18 cellular contexts compared by ENCODE assay signal in genomic region chr4:68581382-68582338, GRCh38. TPM values are rescaled to one million over a fixed set of nuclear protein-coding genes. Genes with fewer than 3 reads are reported as not detected.
A peak's percentile ranks its signal among the peaks of the same experiment; 100 is the strongest.
DNase-seq lines count a peak whose midpoint lies in the region; ATAC-seq and TF ChIP-seq lines count a peak whose summit lies in the region.
"Had no signal": no experiment of that assay in that cellular context is flagged by ENCODE, and none has a peak within 500 bp of the region (broad histone marks: within the 10 kb centered on the region; RNA-seq: fewer than 3 reads in every experiment).

No MANE protein-coding gene starts in this region.

- H3K9me2 ChIP-seq in PC-3 (replicated peaks; ENCODE audit: low read length), result no peaks in the 10 kb centered on the region

- WGBS in right lobe of liver (ENCODE audit: insufficient coverage, low coverage, low lambda C conversion rate, missing lambda C conversion rate), result 27% methylated on average over 5 of the region's 6 CpGs

- intact Hi-C loops in PC-3 (cut with micrococcal nuclease), result no loop called here
- intact Hi-C loops in right lobe of liver (cut with DNase I), result no loop called here

- peak; percentile 3 for DNase-seq in DMS 273 treated with DMSO at 0.1 percent for 48 hours (lab: John Stamatoyannopoulos, UW)
- DNase-seq in PC-3, result peak; percentile 36
- no peak for DNase-seq in epithelial cell of prostate (ENCODE audit: low read depth, low spot score)
- peak; percentile 28 to 79 (median 73) for DNase-seq in right lobe of liver
- no peak for DNase-seq in NCI-H446 (lab: John Stamatoyannopoulos, UW)
- DNase-seq in SHP77 (lab: John Stamatoyannopoulos, UW), result no peak
- DNase-seq in GM13976 (ENCODE audit: low spot score), result no peak
- DNase-seq: C1 segment of cervical spinal cord, DND-41, H7, HFFc6, NCI-H1105, NCI-H2081, Peyer's patch had no signal

- no peaks in the 10 kb centered on the region for H4K20me1 ChIP-seq in PC-3 (ENCODE audit: low read length)

- no peak for TF ChIP-seq POLR2A in right lobe of liver (IDR thresholded peaks at IDR 0.05)

- POLR2A ChIA-PET in PC-3 (lab: Charles Lee; ENCODE audit: unreplicated experiment), result no interaction called here

- peak overlapping the region; percentile 5; the same call in 1 of the 2 replicates for H2AFZ ChIP-seq in PC-3 (ENCODE audit: low read length)

- in situ Hi-C loops in GM13976 (cut with MboI; ENCODE audit: low sequenced_read_pairs, unreplicated experiment), result no loop called here

- H3K79me2 ChIP-seq in PC-3 (ENCODE audit: low read length), result no peaks in the 10 kb centered on the region

- H3K4me1 ChIP-seq in PC-3 (ENCODE audit: insufficient read depth, low read length) (peaks cover 9% of the 10 kb centered on the region; the same call in 1 of the 2 replicates), right lobe of liver (peaks cover 0 to 14% (median 0%) of the 10 kb centered on the region in 4 donors)
- H3K4me1 ChIP-seq: Peyer's patch had no signal

- ATAC-seq in PC-3, result no peak
- ATAC-seq in right lobe of liver, result peak; percentile 88 to 91 (median 91)
- ATAC-seq in HG02884 (IDR thresholded peaks at IDR 0.05; ENCODE audit: unreplicated experiment), result no peak
- ATAC-seq: Right ventricle myocardium inferior had no signal

- H3K36me3 ChIP-seq in PC-3 (ENCODE audit: low read depth, low read length), result no peaks in the 10 kb centered on the region
- H3K36me3 ChIP-seq in right lobe of liver, result no peaks in the 10 kb centered on the region
- H3K36me3 ChIP-seq: Peyer's patch had no signal

- H3K9me3 ChIP-seq in PC-3 (ENCODE audit: low read length) (no peaks in the 10 kb centered on the region), right lobe of liver (no peaks in the 10 kb centered on the region)
- H3K9me3 ChIP-seq: Peyer's patch had no signal

- no peaks in the 10 kb centered on the region for H3F3A ChIP-seq in PC-3 (ENCODE audit: low read length, unreplicated experiment)

- H3K27ac ChIP-seq in PC-3 (ENCODE audit: low read length), result peak overlapping the region; percentile 27
- peak overlapping the region; percentile 74 for H3K27ac ChIP-seq in epithelial cell of prostate
- peak overlapping the region; percentile 38 to 85 (median 82) for H3K27ac ChIP-seq in right lobe of liver
- H3K27ac ChIP-seq: Peyer's patch, SK-N-MC had no signal

- TF ChIP-seq CTCF in PC-3 (conservative IDR thresholded peaks at IDR 0.05; ENCODE audit: low read depth, low read length) (no peak), right lobe of liver (IDR thresholded peaks at IDR 0.05) (no peak), GM13976 (IDR thresholded peaks at IDR 0.05; ENCODE audit: borderline replicate concordance, control extremely low read depth, extremely low read depth, insufficient read depth, missing control alignments) (no peak)

- H3K27me3 ChIP-seq in PC-3 (ENCODE audit: low read length), result no peaks in the 10 kb centered on the region
- no peaks in the 10 kb centered on the region for H3K27me3 ChIP-seq in right lobe of liver
- H3K27me3 ChIP-seq: Peyer's patch had no signal

- BruUV-seq in PC-3 (replicated peaks; lab: Mats Ljungman, UMichigan), result no TSS peak

- H3K4me3 ChIP-seq in PC-3 (ENCODE audit: low read length) (no peak overlapping the region), right lobe of liver (peak overlapping the region in 1 of 3 donors; percentile 26)
- H3K4me3 ChIP-seq: Peyer's patch, SK-N-MC had no signal

- CTCF ChIA-PET in PC-3 (lab: Charles Lee), result no interaction called here

- no peak overlapping the region for H3K4me2 ChIP-seq in PC-3 (ENCODE audit: low read length)

- H3K9ac ChIP-seq in PC-3 (ENCODE audit: low read length), result no peak overlapping the region

RNA-seq across cellular contexts. Expression of gene UGT2B17, which starts 5.5 kb away (rescaled TPM):
- total RNA-seq in PC-3 (2014; rRNA removed) (not detected in 2 replicates), right lobe of liver (10 to 100 TPM in 2 of 6 experiments, 1 to 10 TPM in 4; 1.0 to 13.6 (median 2.5) TPM)
- total RNA-seq: H7, HFFc6, HT-29, Right ventricle myocardium inferior had no signal

Comparison
In these comparisons a context has a peak if more than half of its experiments do, and no peak if none do; other contexts are left out.
1. DNase-seq: peak in DMS 273 treated with DMSO at 0.1 percent for 48 hours (single experiment), PC-3 (single experiment) and right lobe of liver (3 of 3); none in epithelial cell of prostate (single experiment), NCI-H446 (0 of 2), SHP77 (0 of 2) and GM13976 (single experiment).
2. ATAC-seq: peak in right lobe of liver (4 of 4); none in PC-3 (single experiment) and HG02884 (single experiment).
3. H3K27ac ChIP-seq: peak in every context shown above with its lines; median percentile 82 in right lobe of liver; 74 in epithelial cell of prostate; 27 in PC-3.